In genomic region chr9:129550199-129550839, GRCh38 we compare ENCODE assay signal across 8 cellular contexts.
DNase-seq lines count a peak whose midpoint lies in the region; ATAC-seq and TF ChIP-seq lines count a peak whose summit lies in the region.

No MANE protein-coding gene starts in this region.

- H3K27me3 ChIP-seq in BLaER1 treated with 17β-estradiol and CSF1 and Interleukin-3, amounts not matched to agents 10 nM and 100 nM: peaks cover 47 to 69% (median 62%) of the 10 kb centered on the region in 11 experiments
- no peaks in the 10 kb centered on the region for H3K27me3 ChIP-seq in IMR-90 (ENCODE audit: control insufficient read depth, insufficient read depth, low read length)
- no peaks in the 10 kb centered on the region for H3K27me3 ChIP-seq in gastroesophageal sphincter

- peak overlapping the region; percentile 97 for H4K5ac ChIP-seq in IMR-90 (ENCODE audit: low read depth, low read length)

- H3K79me1 ChIP-seq in IMR-90 (ENCODE audit: low read depth in 1 of 2, low read length in 2 of 2): peaks cover 0 to 5% of the 10 kb centered on the region in 2 experiments; a peak in 1 of 4 replicates

- intact Hi-C loops in IMR-90 (cut with micrococcal nuclease): loop anchor here (5.0 kb wide), 1 partner anchor 378 kb away; no protein-coding TSS in a partner anchor

- peak overlapping the region; percentile 99 for H2AFZ ChIP-seq in IMR-90 (replicated peaks; ENCODE audit: low read length, poor library complexity)

- H4K91ac ChIP-seq in IMR-90 (ENCODE audit: insufficient read depth, low read depth, low read length): peak overlapping the region; percentile 95

- H2BK120ac ChIP-seq in IMR-90 (ENCODE audit: low read depth, low read length): peak overlapping the region; percentile 93

- peak; percentile 70 for DNase-seq in IMR-90
- peak; percentile 76 for DNase-seq in nephron progenitor cell

- H2BK15ac ChIP-seq in IMR-90 (ENCODE audit: low read depth, low read length): peak overlapping the region; percentile 96; the same call in 2 of the 3 replicates

- no peaks in the 10 kb centered on the region for H3K36me3 Mint-ChIP-seq in activated T-helper 17 cell treated with anti-CD3 and anti-CD28 coated beads, Interleukin-2, amount 50 U/mL, for 72 hours (ENCODE audit: low read depth)
- no peaks in the 10 kb centered on the region for H3K36me3 Mint-ChIP-seq in nephron progenitor cell (ENCODE audit: low read depth)

- peak overlapping the region; percentile 90 to 95 for H4K8ac ChIP-seq in IMR-90 (ENCODE audit: low read depth in 2 of 2, low read length in 2 of 2)

- POLR2A ChIA-PET in IMR-90 (lab: Charles Lee; ENCODE audit: unreplicated experiment): interaction anchor here (0.6 to 0.9 kb wide), 2 partner anchors 50 to 54 kb away, joined by 5 to 6 read pairs; no protein-coding TSS in a partner anchor

- H3K4me1 ChIP-seq in BLaER1 treated with 17β-estradiol and CSF1 and Interleukin-3, amounts not matched to agents 10 nM and 100 nM: peaks cover 28 to 54% (median 37%) of the 10 kb centered on the region in 10 experiments
- H3K4me1 ChIP-seq in IMR-90 (ENCODE audit: control insufficient read depth, insufficient read depth, low read length) (peaks cover 14% of the 10 kb centered on the region), gastroesophageal sphincter (peaks cover 0 to 30% (median 7%) of the 10 kb centered on the region in 3 donors)

- H3K4me1 Mint-ChIP-seq in activated T-helper 17 cell treated with anti-CD3 and anti-CD28 coated beads, Interleukin-2, amount 50 U/mL, for 72 hours: no peaks in the 10 kb centered on the region
- H3K4me1 Mint-ChIP-seq in nephron progenitor cell: peaks cover 63% of the 10 kb centered on the region

- H2BK20ac ChIP-seq in IMR-90 (ENCODE audit: low read depth, low read length): peak overlapping the region; percentile 69

- H2AK5ac ChIP-seq in IMR-90 (ENCODE audit: low read depth, low read length): peak overlapping the region; percentile 81

- H3K27me3 Mint-ChIP-seq in activated T-helper 17 cell treated with anti-CD3 and anti-CD28 coated beads, Interleukin-2, amount 50 U/mL, for 72 hours: peaks cover 26% of the 10 kb centered on the region
- no peaks in the 10 kb centered on the region for H3K27me3 Mint-ChIP-seq in nephron progenitor cell (ENCODE audit: low read depth, poor library complexity)

- 0% methylated on average over 11 of the region's 51 CpGs; no CpG with 5 or more reads in 1 of the 2 experiments for WGBS in IMR-90 (ENCODE audit: extremely low coverage in 2 of 2, insufficient read length in 1 of 2), 2 experiments
- WGBS in gastroesophageal sphincter (ENCODE audit: low coverage in 1 of 2), 2 donors: 2% methylated on average over 10 of the region's 51 CpGs; no CpG with 5 or more reads in 1 of the 2 donors

- no peaks in the 10 kb centered on the region for H3K9me3 Mint-ChIP-seq in activated T-helper 17 cell treated with anti-CD3 and anti-CD28 coated beads, Interleukin-2, amount 50 U/mL, for 72 hours
- no peaks in the 10 kb centered on the region for H3K9me3 Mint-ChIP-seq in nephron progenitor cell

- TF ChIP-seq CTCF in IMR-90 (conservative IDR thresholded peaks at IDR 0.05; ENCODE audit: low read depth, low read length): no peak
- peak in 1 of 4 experiments; percentile 26 for TF ChIP-seq CTCF in gastroesophageal sphincter (IDR thresholded peaks at IDR 0.05)
- no peak for TF ChIP-seq CTCF in nephron progenitor cell (IDR thresholded peaks at IDR 0.05)

- H3K9ac ChIP-seq in BLaER1 treated with 17β-estradiol and CSF1 and Interleukin-3, amounts not matched to agents 10 nM and 100 nM: peak overlapping the region in 7 of 11 experiments; percentile 21 to 44 (median 25); a peak in 6 of 22 replicates
- H3K9ac ChIP-seq in IMR-90 (ENCODE audit: low read depth, low read length): peak overlapping the region; percentile 96

- TF ChIP-seq RAD21 in IMR-90 (IDR thresholded peaks at IDR 0.05; ENCODE audit: low read length): no peak

- H3K4me3 Mint-ChIP-seq in activated T-helper 17 cell treated with anti-CD3 and anti-CD28 coated beads, Interleukin-2, amount 50 U/mL, for 72 hours: peak overlapping the region; percentile 63
- H3K4me3 Mint-ChIP-seq in nephron progenitor cell: peak overlapping the region; percentile 84

- in situ Hi-C loops in IMR-90 (cut with MboI; ENCODE audit: low sequenced_read_pairs): no loop called here

- no peak for TF ChIP-seq EP300 in gastroesophageal sphincter (IDR thresholded peaks at IDR 0.05)

- H3K56ac ChIP-seq in IMR-90 (ENCODE audit: extremely low read depth, insufficient read depth, low read length): peak overlapping the region; percentile 79

- no peak for TF ChIP-seq POLR2A in IMR-90 (IDR thresholded peaks at IDR 0.05; ENCODE audit: low read depth, low read length)
- TF ChIP-seq POLR2A in gastroesophageal sphincter (IDR thresholded peaks at IDR 0.05): no peak

- ATAC-seq in IMR-90 (ENCODE audit: low read depth): peak; percentile 94
- peak; percentile 56 for ATAC-seq in activated T-helper 17 cell treated with anti-CD3 and anti-CD28 coated beads, Interleukin-2, amount 50 U/mL, for 72 hours (replicated peaks)
- ATAC-seq in gastroesophageal sphincter: peak; percentile 92
- ATAC-seq in GM19395 (IDR thresholded peaks at IDR 0.05; ENCODE audit: unreplicated experiment): no peak
- ATAC-seq in GM19397 (IDR thresholded peaks at IDR 0.05; ENCODE audit: unreplicated experiment): no peak
- no peak for ATAC-seq in HG03139 (IDR thresholded peaks at IDR 0.05; ENCODE audit: unreplicated experiment)

- peak overlapping the region; percentile 99 for H3K4ac ChIP-seq in IMR-90 (ENCODE audit: low read depth, low read length)

- peak overlapping the region; percentile 57 to 87 (median 68) for H3K4me2 ChIP-seq in BLaER1 treated with 17β-estradiol and CSF1 and Interleukin-3, amounts not matched to agents 10 nM and 100 nM
- peak overlapping the region; percentile 93 for H3K4me2 ChIP-seq in IMR-90 (ENCODE audit: low read depth, low read length)

- H4K20me1 ChIP-seq in BLaER1 treated with 17β-estradiol and CSF1 and Interleukin-3, amounts not matched to agents 10 nM and 100 nM: no peaks in the 10 kb centered on the region; a peak in 1 of 22 replicates
- H4K20me1 ChIP-seq in IMR-90 (ENCODE audit: insufficient read depth, low read length): no peaks in the 10 kb centered on the region

- H3K23ac ChIP-seq in IMR-90 (ENCODE audit: low read depth, low read length): peak overlapping the region; percentile 83

- H3K9me3 ChIP-seq in BLaER1 treated with 17β-estradiol and CSF1 and Interleukin-3, amounts not matched to agents 10 nM and 100 nM (replicated peaks in 1 of 11): no peaks in the 10 kb centered on the region
- H3K9me3 ChIP-seq in IMR-90 (ENCODE audit: control insufficient read depth, insufficient read depth, low read length) (no peaks in the 10 kb centered on the region), gastroesophageal sphincter (no peaks in the 10 kb centered on the region)

- H3K4me3 ChIP-seq in BLaER1 treated with 17β-estradiol and CSF1 and Interleukin-3, amounts not matched to agents 10 nM and 100 nM: peak overlapping the region in 9 of 10 experiments; percentile 13 to 60 (median 38); a peak in 15 of 20 replicates
- H3K4me3 ChIP-seq in IMR-90 (ENCODE audit: insufficient read depth, low read depth, low read length) (peak overlapping the region; percentile 45), gastroesophageal sphincter (peak overlapping the region; percentile 4 to 68)

- H3K36me3 ChIP-seq in BLaER1 treated with 17β-estradiol and CSF1 and Interleukin-3, amounts not matched to agents 10 nM and 100 nM: no peaks in the 10 kb centered on the region
- H3K36me3 ChIP-seq in IMR-90 (ENCODE audit: control insufficient read depth, insufficient read depth, low read length): no peaks in the 10 kb centered on the region
- H3K36me3 ChIP-seq in gastroesophageal sphincter: no peaks in the 10 kb centered on the region

- H2AK9ac ChIP-seq in IMR-90 (replicated peaks; ENCODE audit: low read depth, low read length, poor library complexity): peak overlapping the region; percentile 98

- peak overlapping the region; percentile 50 for H3K27ac Mint-ChIP-seq in activated T-helper 17 cell treated with anti-CD3 and anti-CD28 coated beads, Interleukin-2, amount 50 U/mL, for 72 hours
- H3K27ac Mint-ChIP-seq in nephron progenitor cell: no peak overlapping the region

- no TSS peak for BruUV-seq in IMR-90 (replicated peaks; lab: Mats Ljungman, UMichigan)

- H3K27ac ChIP-seq in BLaER1 treated with 17β-estradiol and CSF1 and Interleukin-3, amounts not matched to agents 10 nM and 100 nM: no peak overlapping the region
- peak overlapping the region; percentile 92 for H3K27ac ChIP-seq in IMR-90 (ENCODE audit: insufficient read depth, low read length)
- peak overlapping the region in 3 of 4 donors; percentile 80 to 88 (median 81) for H3K27ac ChIP-seq in gastroesophageal sphincter

- dilution Hi-C loops in IMR-90 (cut with HindIII; ENCODE audit: low sequenced_read_pairs, unreplicated experiment): no loop called here

- CTCF ChIA-PET in IMR-90 (lab: Yijun Ruan, JAX): interaction anchor here (0.6 kb wide), 1 partner anchor 46 kb away, joined by 4 read pairs; no protein-coding TSS in a partner anchor

- H3K18ac ChIP-seq in IMR-90 (ENCODE audit: low read depth, low read length): peak overlapping the region; percentile 98

- peak overlapping the region; percentile 98 for H3K14ac ChIP-seq in IMR-90 (replicated peaks; ENCODE audit: low read depth, low read length)

- H2BK5ac ChIP-seq in IMR-90 (ENCODE audit: low read depth, low read length, poor library complexity, severe bottlenecking): peak overlapping the region; percentile 57

- peaks cover 4% of the 10 kb centered on the region; the same call in 1 of the 2 replicates for H3K9me1 ChIP-seq in IMR-90 (ENCODE audit: insufficient read depth, low read length)

TF ChIP-seq in IMR-90, 13 proteins besides CTCF, POLR2A, EP300 and RAD21 (continues in another document):
- no peak for TF ChIP-seq RFX5 (IDR thresholded peaks at IDR 0.05; ENCODE audit: low read depth, low read length)
- TF ChIP-seq ELK1 (IDR thresholded peaks at IDR 0.05; ENCODE audit: borderline replicate concordance, low read depth, low read length): no peak
- no peak for TF ChIP-seq MAFK (IDR thresholded peaks at IDR 0.05; ENCODE audit: low read depth, low read length)
- TF ChIP-seq, protein P1, sequence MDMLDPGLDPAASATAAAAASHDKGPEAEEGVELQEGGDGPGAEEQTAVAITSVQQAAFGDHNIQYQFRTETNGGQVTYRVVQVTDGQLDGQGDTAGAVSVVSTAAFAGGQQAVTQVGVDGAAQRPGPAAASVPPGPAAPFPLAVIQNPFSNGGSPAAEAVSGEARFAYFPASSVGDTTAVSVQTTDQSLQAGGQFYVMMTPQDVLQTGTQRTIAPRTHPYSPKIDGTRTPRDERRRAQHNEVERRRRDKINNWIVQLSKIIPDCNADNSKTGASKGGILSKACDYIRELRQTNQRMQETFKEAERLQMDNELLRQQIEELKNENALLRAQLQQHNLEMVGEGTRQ (IDR thresholded peaks at IDR 0.05; ENCODE audit: low read depth, low read length): no peak

Comparison
In these comparisons a context has a peak if more than half of its experiments do, and no peak if none do; other contexts are left out.
1. H3K27ac ChIP-seq: peak in IMR-90 (single experiment) and gastroesophageal sphincter (3 of 4); none in BLaER1 treated with 17β-estradiol and CSF1 and Interleukin-3, amounts not matched to agents 10 nM and 100 nM (0 of 11).
2. ATAC-seq: peak in IMR-90 (single experiment), activated T-helper 17 cell treated with anti-CD3 and anti-CD28 coated beads, Interleukin-2, amount 50 U/mL, for 72 hours (single experiment) and gastroesophageal sphincter (single experiment); none in GM19395 (single experiment), GM19397 (single experiment) and HG03139 (single experiment).
3. Peak in every context shown above with its lines, with median percentiles within 50 percentile points of each other: H3K4me3 ChIP-seq.